16 cellular contexts compared by ENCODE assay signal in the genomic region with DNA sequence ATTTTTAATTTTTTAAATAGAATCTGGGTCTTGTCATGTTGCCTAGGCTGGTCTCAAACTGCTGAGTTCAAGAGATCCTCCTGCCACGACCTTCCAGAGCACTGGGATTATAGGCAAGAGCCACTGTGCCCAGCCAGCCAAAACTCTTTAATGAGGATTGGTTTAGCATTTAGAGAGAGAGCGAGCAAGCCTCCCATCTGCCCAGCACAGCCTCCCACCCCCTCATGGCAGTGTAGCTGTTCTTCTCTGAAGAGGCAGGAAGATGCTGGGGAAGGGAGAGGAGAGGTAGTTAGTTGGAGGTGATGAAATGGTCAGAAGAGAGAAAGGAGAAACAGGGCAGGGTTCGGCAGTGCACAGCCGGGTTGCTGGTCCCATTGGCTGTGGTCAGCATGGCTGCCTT.
DNase-seq lines count a peak whose midpoint lies in the region; ATAC-seq and TF ChIP-seq lines count a peak whose summit lies in the region.
"Had no signal": no experiment of that assay in that cellular context is flagged by ENCODE, and none has a peak within 500 bp of the region (broad histone marks: within the 10 kb centered on the region; RNA-seq: fewer than 3 reads in every experiment).

No MANE protein-coding gene starts in this region.

- H3K36me3 ChIP-seq in Karpas-422 (ENCODE audit: insufficient read depth, low read length) = peaks cover 3% of the 10 kb centered on the region
- H3K36me3 ChIP-seq: BLaER1 had no signal

- peaks cover 80% of the 10 kb centered on the region for H3K79me2 ChIP-seq in Karpas-422 (ENCODE audit: low read length)

- TF ChIP-seq CTCF in nephron progenitor cell (IDR thresholded peaks at IDR 0.05) = no peak

- peaks cover 37% of the 10 kb centered on the region for H3K4me1 Mint-ChIP-seq in activated CD4-positive, alpha-beta T cell treated with anti-CD3 and anti-CD28 coated beads, Interleukin-2, amount 10 ng/mL, durations not matched to agents 24 days and 14 days
- H3K4me1 Mint-ChIP-seq in activated CD4-positive, alpha-beta T cell treated with anti-CD3 and anti-CD28 coated beads, Interleukin-2, amount 10 ng/mL, durations not matched to agents 7 days and 5 days = peaks cover 6% of the 10 kb centered on the region
- H3K4me1 Mint-ChIP-seq in activated T-helper 1 cell treated with anti-CD3 and anti-CD28 coated beads, Interleukin-12 subunit alpha, Interleukin-12 subunit beta, Interleukin-2, Interleukin-4 antibody, amounts not matched to agents 30 ng/mL and 10 ng/mL and 1 ng/mL, durations not matched to agents 14 hours and 24 hours and 36 hours (ENCODE audit: low read depth) = peaks cover 46% of the 10 kb centered on the region
- H3K4me1 Mint-ChIP-seq in nephron progenitor cell = peaks cover 29% of the 10 kb centered on the region

- H3K4me3 Mint-ChIP-seq in activated CD4-positive, alpha-beta T cell treated with anti-CD3 and anti-CD28 coated beads, Interleukin-2, amount 10 ng/mL, durations not matched to agents 24 days and 14 days = no peak overlapping the region
- no peak overlapping the region for H3K4me3 Mint-ChIP-seq in activated CD4-positive, alpha-beta T cell treated with anti-CD3 and anti-CD28 coated beads, Interleukin-2, amount 10 ng/mL, durations not matched to agents 7 days and 5 days
- H3K4me3 Mint-ChIP-seq in activated T-helper 1 cell treated with anti-CD3 and anti-CD28 coated beads, Interleukin-12 subunit alpha, Interleukin-12 subunit beta, Interleukin-2, Interleukin-4 antibody, amounts not matched to agents 30 ng/mL and 10 ng/mL and 1 ng/mL, durations not matched to agents 14 hours and 24 hours and 36 hours = no peak overlapping the region
- H3K4me3 Mint-ChIP-seq in nephron progenitor cell = no peak overlapping the region
- H3K4me3 Mint-ChIP-seq: CD14-positive monocyte; CD8-positive, alpha-beta T cell had no signal

- no peaks in the 10 kb centered on the region for H3K9me3 Mint-ChIP-seq in activated CD4-positive, alpha-beta T cell treated with anti-CD3 and anti-CD28 coated beads, Interleukin-2, amount 10 ng/mL, durations not matched to agents 24 days and 14 days
- no peaks in the 10 kb centered on the region for H3K9me3 Mint-ChIP-seq in activated CD4-positive, alpha-beta T cell treated with anti-CD3 and anti-CD28 coated beads, Interleukin-2, amount 10 ng/mL, durations not matched to agents 7 days and 5 days
- H3K9me3 Mint-ChIP-seq in activated T-helper 1 cell treated with anti-CD3 and anti-CD28 coated beads, Interleukin-12 subunit alpha, Interleukin-12 subunit beta, Interleukin-2, Interleukin-4 antibody, amounts not matched to agents 30 ng/mL and 10 ng/mL and 1 ng/mL, durations not matched to agents 14 hours and 24 hours and 36 hours = no peaks in the 10 kb centered on the region
- no peaks in the 10 kb centered on the region for H3K9me3 Mint-ChIP-seq in nephron progenitor cell
- H3K9me3 Mint-ChIP-seq: CD8-positive, alpha-beta T cell had no signal

- peak overlapping the region; percentile 51 for H3K27ac Mint-ChIP-seq in activated CD4-positive, alpha-beta T cell treated with anti-CD3 and anti-CD28 coated beads, Interleukin-2, amount 10 ng/mL, durations not matched to agents 24 days and 14 days
- H3K27ac Mint-ChIP-seq in activated CD4-positive, alpha-beta T cell treated with anti-CD3 and anti-CD28 coated beads, Interleukin-2, amount 10 ng/mL, durations not matched to agents 7 days and 5 days = no peak overlapping the region
- H3K27ac Mint-ChIP-seq in activated T-helper 1 cell treated with anti-CD3 and anti-CD28 coated beads, Interleukin-12 subunit alpha, Interleukin-12 subunit beta, Interleukin-2, Interleukin-4 antibody, amounts not matched to agents 30 ng/mL and 10 ng/mL and 1 ng/mL, durations not matched to agents 14 hours and 24 hours and 36 hours = peak overlapping the region; percentile 21
- H3K27ac Mint-ChIP-seq in nephron progenitor cell = peak overlapping the region; percentile 17
- H3K27ac Mint-ChIP-seq: CD8-positive, alpha-beta T cell had no signal

- H3K27ac ChIP-seq in Karpas-422 (ENCODE audit: low read length) = peak overlapping the region; percentile 51
- H3K27ac ChIP-seq: BLaER1 had no signal

- intact Hi-C loops in activated CD4-positive, alpha-beta T cell treated with anti-CD3 and anti-CD28 coated beads, Interleukin-2, amount 10 ng/mL, durations not matched to agents 24 days and 14 days (cut with micrococcal nuclease) = no loop called here
- intact Hi-C loops in activated T-helper 1 cell treated with anti-CD3 and anti-CD28 coated beads, Interleukin-12 subunit alpha, Interleukin-12 subunit beta, Interleukin-2, Interleukin-4 antibody, amounts not matched to agents 30 ng/mL and 10 ng/mL and 1 ng/mL, durations not matched to agents 14 hours and 24 hours and 36 hours (cut with micrococcal nuclease) = no loop called here

- ATAC-seq in HG02884 (IDR thresholded peaks at IDR 0.05; ENCODE audit: unreplicated experiment) = no peak
- ATAC-seq: CD8-positive, alpha-beta T cell; HCT116 had no signal

- H3K9me2 ChIP-seq in Karpas-422 (replicated peaks; ENCODE audit: insufficient read depth, low read length) = no peaks in the 10 kb centered on the region

- no peaks in the 10 kb centered on the region for H3K27me3 ChIP-seq in Karpas-422 (ENCODE audit: low read length)
- H3K27me3 ChIP-seq: BLaER1 had no signal

- no peak overlapping the region for H3K4me2 ChIP-seq in Karpas-422 (ENCODE audit: low read depth, low read length, poor library complexity, severe bottlenecking)
- H3K4me2 ChIP-seq: BLaER1 had no signal

- H3K36me3 Mint-ChIP-seq in activated CD4-positive, alpha-beta T cell treated with anti-CD3 and anti-CD28 coated beads, Interleukin-2, amount 10 ng/mL, durations not matched to agents 24 days and 14 days (ENCODE audit: low read depth) = peaks cover 15% of the 10 kb centered on the region
- no peaks in the 10 kb centered on the region for H3K36me3 Mint-ChIP-seq in activated CD4-positive, alpha-beta T cell treated with anti-CD3 and anti-CD28 coated beads, Interleukin-2, amount 10 ng/mL, durations not matched to agents 7 days and 5 days (ENCODE audit: low read depth)
- H3K36me3 Mint-ChIP-seq in activated T-helper 1 cell treated with anti-CD3 and anti-CD28 coated beads, Interleukin-12 subunit alpha, Interleukin-12 subunit beta, Interleukin-2, Interleukin-4 antibody, amounts not matched to agents 30 ng/mL and 10 ng/mL and 1 ng/mL, durations not matched to agents 14 hours and 24 hours and 36 hours (ENCODE audit: low read depth) = peaks cover 5% of the 10 kb centered on the region
- no peaks in the 10 kb centered on the region for H3K36me3 Mint-ChIP-seq in nephron progenitor cell (ENCODE audit: low read depth)

- H3K27me3 Mint-ChIP-seq in activated CD4-positive, alpha-beta T cell treated with anti-CD3 and anti-CD28 coated beads, Interleukin-2, amount 10 ng/mL, durations not matched to agents 24 days and 14 days = no peaks in the 10 kb centered on the region
- no peaks in the 10 kb centered on the region for H3K27me3 Mint-ChIP-seq in activated CD4-positive, alpha-beta T cell treated with anti-CD3 and anti-CD28 coated beads, Interleukin-2, amount 10 ng/mL, durations not matched to agents 7 days and 5 days
- H3K27me3 Mint-ChIP-seq in activated T-helper 1 cell treated with anti-CD3 and anti-CD28 coated beads, Interleukin-12 subunit alpha, Interleukin-12 subunit beta, Interleukin-2, Interleukin-4 antibody, amounts not matched to agents 30 ng/mL and 10 ng/mL and 1 ng/mL, durations not matched to agents 14 hours and 24 hours and 36 hours (ENCODE audit: insufficient read depth) = no peaks in the 10 kb centered on the region
- peaks cover 6% of the 10 kb centered on the region for H3K27me3 Mint-ChIP-seq in nephron progenitor cell (ENCODE audit: low read depth, poor library complexity)

- no peak for DNase-seq in activated CD4-positive, alpha-beta T cell treated with anti-CD3 and anti-CD28 coated beads, Interleukin-2, amount 10 ng/mL, durations not matched to agents 24 days and 14 days
- no peak for DNase-seq in activated CD4-positive, alpha-beta T cell treated with anti-CD3 and anti-CD28 coated beads, Interleukin-2, amount 10 ng/mL, durations not matched to agents 7 days and 5 days
- DNase-seq in Karpas-422 (no peak), nephron progenitor cell (no peak), GF-D8 (lab: John Stamatoyannopoulos, UW) (no peak), cerebellar nuclear complex (lab: John Stamatoyannopoulos, UW) (no peak)
- no peak for DNase-seq in activated T-helper 1 cell treated with anti-CD3 and anti-CD28 coated beads, Interleukin-12 subunit alpha, Interleukin-12 subunit beta, Interleukin-2, Interleukin-4 antibody, amounts not matched to agents 30 ng/mL and 10 ng/mL and 1 ng/mL, durations not matched to agents 14 hours and 24 hours and 36 hours (ENCODE audit: low spot score)
- DNase-seq: 8988T; Calu3; CD8-positive, alpha-beta T cell; DND-41; EL had no signal

- no peak overlapping the region for H3K4me3 ChIP-seq in Karpas-422 (ENCODE audit: low read length)
- H3K4me3 ChIP-seq: BLaER1 had no signal

- no peak overlapping the region for H2AFZ ChIP-seq in Karpas-422 (ENCODE audit: low read length)

- CTCF ChIA-PET in activated CD4-positive, alpha-beta T cell treated with anti-CD3 and anti-CD28 coated beads, Interleukin-2, amount 10 ng/mL, durations not matched to agents 7 days and 5 days (lab: Charles Lee) = no interaction called here

- peaks cover 91% of the 10 kb centered on the region for H3K4me1 ChIP-seq in Karpas-422 (ENCODE audit: low read length)

- H3K9me3 ChIP-seq in Karpas-422 (ENCODE audit: low read length) = no peaks in the 10 kb centered on the region
- H3K9me3 ChIP-seq: BLaER1 had no signal

- H3K9ac ChIP-seq in Karpas-422 (ENCODE audit: low read length) = no peak overlapping the region
- H3K9ac ChIP-seq: BLaER1 had no signal

- POLR2A ChIA-PET in activated CD4-positive, alpha-beta T cell treated with anti-CD3 and anti-CD28 coated beads, Interleukin-2, amount 10 ng/mL, durations not matched to agents 7 days and 5 days (lab: Charles Lee) = no interaction called here

- 0 out of 2 replicates have a peak, but pooled peaks cover 3% of the 10 kb centered on the region for H4K20me1 ChIP-seq in Karpas-422 (ENCODE audit: insufficient read depth, low read depth, low read length)
